11 cellular contexts compared by ENCODE assay signal in genomic region chr11:113553235-113553634, GRCh38.
DNase-seq lines count a peak whose midpoint lies in the region; ATAC-seq and TF ChIP-seq lines count a peak whose summit lies in the region.
"Had no signal": no experiment of that assay in that cellular context is flagged by ENCODE, and none has a peak within 500 bp of the region (broad histone marks: within the 10 kb centered on the region; RNA-seq: fewer than 3 reads in every experiment).

No MANE protein-coding gene starts in this region.

- ATAC-seq in HG03159 (IDR thresholded peaks at IDR 0.05; ENCODE audit: unreplicated experiment) = no peak
- ATAC-seq in right lobe of liver = no peak
- no peak for ATAC-seq in HG03045 (IDR thresholded peaks at IDR 0.05; ENCODE audit: unreplicated experiment)

- no peaks in the 10 kb centered on the region for H3K9me3 ChIP-seq in tibial artery
- no peaks in the 10 kb centered on the region for H3K9me3 ChIP-seq in left ventricle myocardium inferior (replicated peaks)
- no peaks in the 10 kb centered on the region for H3K9me3 ChIP-seq in right lobe of liver

- H3K27ac ChIP-seq in tibial artery = no peak overlapping the region
- no peak overlapping the region for H3K27ac ChIP-seq in left ventricle myocardium inferior (replicated peaks)
- no peak overlapping the region for H3K27ac ChIP-seq in right lobe of liver

- H3K27me3 ChIP-seq in tibial artery (no peaks in the 10 kb centered on the region), left ventricle myocardium inferior (ENCODE audit: low read depth) (peaks cover 8% of the 10 kb centered on the region), right lobe of liver (no peaks in the 10 kb centered on the region)

- DNase-seq in HK-2 (ENCODE audit: unreplicated experiment) (peak; percentile 22), astrocyte of the cerebellum (ENCODE audit: low read depth) (peak; percentile 99), iPS-NIHi7 (ENCODE audit: extremely low spot score) (peak; percentile 50), tibial artery (peak; percentile 34 to 71), left ventricle myocardium inferior (no peak), right lobe of liver (no peak)
- DNase-seq: NCI-H2029, T-helper 1 cell had no signal

- H3K36me3 ChIP-seq in tibial artery (no peaks in the 10 kb centered on the region), left ventricle myocardium inferior (no peaks in the 10 kb centered on the region), right lobe of liver (no peaks in the 10 kb centered on the region)

- intact Hi-C loops in tibial artery (cut with DNase I; ENCODE audit: low total_unique reads) (no loop called here), left ventricle myocardium inferior (cut with micrococcal nuclease) (no loop called here), right lobe of liver (cut with DNase I) (no loop called here)

- 24% methylated on average over 6 of the region's 8 CpGs for WGBS in right lobe of liver (ENCODE audit: insufficient coverage, low coverage, low lambda C conversion rate, missing lambda C conversion rate)

- H3K4me3 ChIP-seq in astrocyte of the cerebellum (ENCODE audit: low read depth, low read length) = no peak overlapping the region
- H3K4me3 ChIP-seq in tibial artery = no peak overlapping the region
- H3K4me3 ChIP-seq in left ventricle myocardium inferior = no peak overlapping the region
- H3K4me3 ChIP-seq in right lobe of liver = no peak overlapping the region
- H3K4me3 ChIP-seq: lung had no signal

- TF ChIP-seq CTCF in astrocyte of the cerebellum (IDR thresholded peaks at IDR 0.05; ENCODE audit: low read depth, low read length, missing control alignments) = no peak
- TF ChIP-seq CTCF in tibial artery (IDR thresholded peaks at IDR 0.05) = no peak
- no peak for TF ChIP-seq CTCF in left ventricle myocardium inferior (IDR thresholded peaks at IDR 0.05; ENCODE audit: borderline replicate concordance)
- no peak for TF ChIP-seq CTCF in right lobe of liver (IDR thresholded peaks at IDR 0.05)

- peaks cover 0 to 17% (median 6%) of the 10 kb centered on the region in 4 donors for H3K4me1 ChIP-seq in tibial artery
- H3K4me1 ChIP-seq in left ventricle myocardium inferior = no peaks in the 10 kb centered on the region
- no peaks in the 10 kb centered on the region for H3K4me1 ChIP-seq in right lobe of liver

- no peak for TF ChIP-seq POLR2A in right lobe of liver (IDR thresholded peaks at IDR 0.05)

- in situ Hi-C loops in astrocyte of the cerebellum (cut with HindIII; ENCODE audit: low sequenced_read_pairs) = no loop called here

Comparison
In these comparisons a context has a peak if more than half of its experiments do, and no peak if none do; other contexts are left out.
1. DNase-seq: peak in HK-2 (single experiment), astrocyte of the cerebellum (single experiment), iPS-NIHi7 (single experiment) and tibial artery (2 of 2); none in left ventricle myocardium inferior (single experiment) and right lobe of liver (0 of 3).